Comparison of ENCODE assay signal across 1 cellular context in the genomic region with DNA sequence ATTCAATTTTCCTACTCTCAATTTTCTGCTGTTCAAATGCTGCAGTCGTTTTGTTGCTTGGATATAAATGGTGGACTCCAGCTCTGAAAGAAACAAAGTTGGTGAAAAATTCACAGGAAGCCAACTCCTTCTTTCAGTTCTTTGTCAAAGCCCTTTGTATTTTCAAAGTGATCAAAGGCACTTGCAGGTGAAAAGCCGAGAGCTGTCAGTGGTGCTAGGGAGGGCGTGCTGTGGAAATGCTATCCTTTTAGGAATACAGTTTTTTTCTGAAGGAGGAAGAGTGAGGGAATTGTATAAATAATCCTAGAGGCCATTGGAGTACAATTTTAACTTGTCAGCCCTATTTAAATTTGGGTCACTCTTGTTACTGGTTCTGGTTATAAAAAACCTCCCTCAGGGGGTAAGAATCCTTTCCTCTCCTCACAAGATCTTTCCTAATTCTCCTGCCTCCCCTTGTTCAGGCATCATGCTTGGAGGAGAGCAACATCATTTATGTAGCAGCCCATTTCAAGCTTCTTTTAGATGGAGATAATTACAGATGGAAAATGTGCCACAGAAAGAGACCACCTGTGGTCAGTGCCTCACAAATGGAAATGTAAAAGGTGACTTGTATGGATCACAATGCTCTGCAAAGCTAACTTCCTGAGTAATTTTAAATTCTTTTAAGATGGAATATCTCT.
TF ChIP-seq lines count a peak whose summit lies in the region.

No MANE protein-coding gene starts in this region.

TF ChIP-seq in WTC11, 78 proteins besides CTCF, POLR2A, EP300 and RAD21 (continued from another document):
- TF ChIP-seq, protein P1, sequence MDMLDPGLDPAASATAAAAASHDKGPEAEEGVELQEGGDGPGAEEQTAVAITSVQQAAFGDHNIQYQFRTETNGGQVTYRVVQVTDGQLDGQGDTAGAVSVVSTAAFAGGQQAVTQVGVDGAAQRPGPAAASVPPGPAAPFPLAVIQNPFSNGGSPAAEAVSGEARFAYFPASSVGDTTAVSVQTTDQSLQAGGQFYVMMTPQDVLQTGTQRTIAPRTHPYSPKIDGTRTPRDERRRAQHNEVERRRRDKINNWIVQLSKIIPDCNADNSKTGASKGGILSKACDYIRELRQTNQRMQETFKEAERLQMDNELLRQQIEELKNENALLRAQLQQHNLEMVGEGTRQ (CRISPR knock-in tag; IDR thresholded peaks at IDR 0.05): no peak
- TF ChIP-seq, protein P2, sequence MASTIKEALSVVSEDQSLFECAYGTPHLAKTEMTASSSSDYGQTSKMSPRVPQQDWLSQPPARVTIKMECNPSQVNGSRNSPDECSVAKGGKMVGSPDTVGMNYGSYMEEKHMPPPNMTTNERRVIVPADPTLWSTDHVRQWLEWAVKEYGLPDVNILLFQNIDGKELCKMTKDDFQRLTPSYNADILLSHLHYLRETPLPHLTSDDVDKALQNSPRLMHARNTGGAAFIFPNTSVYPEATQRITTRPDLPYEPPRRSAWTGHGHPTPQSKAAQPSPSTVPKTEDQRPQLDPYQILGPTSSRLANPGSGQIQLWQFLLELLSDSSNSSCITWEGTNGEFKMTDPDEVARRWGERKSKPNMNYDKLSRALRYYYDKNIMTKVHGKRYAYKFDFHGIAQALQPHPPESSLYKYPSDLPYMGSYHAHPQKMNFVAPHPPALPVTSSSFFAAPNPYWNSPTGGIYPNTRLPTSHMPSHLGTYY (CRISPR knock-in tag; IDR thresholded peaks at IDR 0.05): no peak
- TF ChIP-seq ZNF416 (CRISPR knock-in tag; IDR thresholded peaks at IDR 0.05): no peak
- no peak for TF ChIP-seq OVOL2 (CRISPR knock-in tag; IDR thresholded peaks at IDR 0.05; ENCODE audit: borderline replicate concordance)
- TF ChIP-seq, protein P3, sequence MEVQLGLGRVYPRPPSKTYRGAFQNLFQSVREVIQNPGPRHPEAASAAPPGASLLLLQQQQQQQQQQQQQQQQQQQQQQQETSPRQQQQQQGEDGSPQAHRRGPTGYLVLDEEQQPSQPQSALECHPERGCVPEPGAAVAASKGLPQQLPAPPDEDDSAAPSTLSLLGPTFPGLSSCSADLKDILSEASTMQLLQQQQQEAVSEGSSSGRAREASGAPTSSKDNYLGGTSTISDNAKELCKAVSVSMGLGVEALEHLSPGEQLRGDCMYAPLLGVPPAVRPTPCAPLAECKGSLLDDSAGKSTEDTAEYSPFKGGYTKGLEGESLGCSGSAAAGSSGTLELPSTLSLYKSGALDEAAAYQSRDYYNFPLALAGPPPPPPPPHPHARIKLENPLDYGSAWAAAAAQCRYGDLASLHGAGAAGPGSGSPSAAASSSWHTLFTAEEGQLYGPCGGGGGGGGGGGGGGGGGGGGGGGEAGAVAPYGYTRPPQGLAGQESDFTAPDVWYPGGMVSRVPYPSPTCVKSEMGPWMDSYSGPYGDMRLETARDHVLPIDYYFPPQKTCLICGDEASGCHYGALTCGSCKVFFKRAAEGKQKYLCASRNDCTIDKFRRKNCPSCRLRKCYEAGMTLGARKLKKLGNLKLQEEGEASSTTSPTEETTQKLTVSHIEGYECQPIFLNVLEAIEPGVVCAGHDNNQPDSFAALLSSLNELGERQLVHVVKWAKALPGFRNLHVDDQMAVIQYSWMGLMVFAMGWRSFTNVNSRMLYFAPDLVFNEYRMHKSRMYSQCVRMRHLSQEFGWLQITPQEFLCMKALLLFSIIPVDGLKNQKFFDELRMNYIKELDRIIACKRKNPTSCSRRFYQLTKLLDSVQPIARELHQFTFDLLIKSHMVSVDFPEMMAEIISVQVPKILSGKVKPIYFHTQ (CRISPR knock-in tag; IDR thresholded peaks at IDR 0.05): no peak
- TF ChIP-seq, protein P4, sequence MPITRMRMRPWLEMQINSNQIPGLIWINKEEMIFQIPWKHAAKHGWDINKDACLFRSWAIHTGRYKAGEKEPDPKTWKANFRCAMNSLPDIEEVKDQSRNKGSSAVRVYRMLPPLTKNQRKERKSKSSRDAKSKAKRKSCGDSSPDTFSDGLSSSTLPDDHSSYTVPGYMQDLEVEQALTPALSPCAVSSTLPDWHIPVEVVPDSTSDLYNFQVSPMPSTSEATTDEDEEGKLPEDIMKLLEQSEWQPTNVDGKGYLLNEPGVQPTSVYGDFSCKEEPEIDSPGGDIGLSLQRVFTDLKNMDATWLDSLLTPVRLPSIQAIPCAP (CRISPR knock-in tag; IDR thresholded peaks at IDR 0.05): no peak
- no peak for TF ChIP-seq RELA (CRISPR knock-in tag; IDR thresholded peaks at IDR 0.05; ENCODE audit: borderline replicate concordance)
- no peak for TF ChIP-seq GRHL2 (CRISPR knock-in tag; IDR thresholded peaks at IDR 0.05; ENCODE audit: insufficient replicate concordance, severe bottlenecking)
- no peak for TF ChIP-seq ZNF396 (CRISPR knock-in tag; IDR thresholded peaks at IDR 0.05; ENCODE audit: borderline replicate concordance)
- TF ChIP-seq TEAD1 (CRISPR knock-in tag; IDR thresholded peaks at IDR 0.05): no peak
- TF ChIP-seq, protein P5, sequence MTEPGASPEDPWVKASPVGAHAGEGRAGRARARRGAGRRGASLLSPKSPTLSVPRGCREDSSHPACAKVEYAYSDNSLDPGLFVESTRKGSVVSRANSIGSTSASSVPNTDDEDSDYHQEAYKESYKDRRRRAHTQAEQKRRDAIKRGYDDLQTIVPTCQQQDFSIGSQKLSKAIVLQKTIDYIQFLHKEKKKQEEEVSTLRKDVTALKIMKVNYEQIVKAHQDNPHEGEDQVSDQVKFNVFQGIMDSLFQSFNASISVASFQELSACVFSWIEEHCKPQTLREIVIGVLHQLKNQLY (CRISPR knock-in tag; IDR thresholded peaks at IDR 0.05): no peak
- no peak for TF ChIP-seq ETV6 (CRISPR knock-in tag; IDR thresholded peaks at IDR 0.05)
- TF ChIP-seq, protein P6, sequence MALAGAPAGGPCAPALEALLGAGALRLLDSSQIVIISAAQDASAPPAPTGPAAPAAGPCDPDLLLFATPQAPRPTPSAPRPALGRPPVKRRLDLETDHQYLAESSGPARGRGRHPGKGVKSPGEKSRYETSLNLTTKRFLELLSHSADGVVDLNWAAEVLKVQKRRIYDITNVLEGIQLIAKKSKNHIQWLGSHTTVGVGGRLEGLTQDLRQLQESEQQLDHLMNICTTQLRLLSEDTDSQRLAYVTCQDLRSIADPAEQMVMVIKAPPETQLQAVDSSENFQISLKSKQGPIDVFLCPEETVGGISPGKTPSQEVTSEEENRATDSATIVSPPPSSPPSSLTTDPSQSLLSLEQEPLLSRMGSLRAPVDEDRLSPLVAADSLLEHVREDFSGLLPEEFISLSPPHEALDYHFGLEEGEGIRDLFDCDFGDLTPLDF (CRISPR knock-in tag; IDR thresholded peaks at IDR 0.05): no peak
- TF ChIP-seq ELF4 (CRISPR knock-in tag; IDR thresholded peaks at IDR 0.05; ENCODE audit: low read depth): no peak
